29 cellular contexts compared by ENCODE assay signal in the genomic region with DNA sequence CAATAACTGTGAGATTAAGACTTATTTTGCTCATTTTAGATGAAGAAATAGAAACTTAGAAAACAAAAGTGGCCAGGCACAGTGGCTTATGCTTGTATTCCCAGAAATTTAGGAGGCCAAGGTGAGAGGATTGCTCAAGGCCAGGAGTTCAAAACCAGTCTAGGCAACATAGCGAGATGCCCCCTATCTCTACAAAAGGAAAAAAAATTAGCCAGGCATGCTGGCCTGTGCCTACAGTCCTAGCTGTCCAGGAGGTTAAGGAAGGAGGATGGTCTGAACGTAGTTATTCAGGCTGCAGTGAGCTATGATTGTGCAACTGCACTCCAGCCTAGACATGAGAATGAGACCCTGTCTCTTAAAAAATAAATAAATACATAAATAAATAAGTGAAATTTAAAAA. TPM values are rescaled to one million over a fixed set of nuclear protein-coding genes. Genes with fewer than 3 reads are reported as not detected.
"Had no signal": no experiment of that assay in that cellular context is flagged by ENCODE, and none has a peak within 500 bp of the region (broad histone marks: within the 10 kb centered on the region; RNA-seq: fewer than 3 reads in every experiment).

No MANE protein-coding gene starts in this region.

- H3K9ac ChIP-seq: neural progenitor cell had no signal

- H3K27ac ChIP-seq: left ventricle myocardium inferior, neural progenitor cell, neutrophil, right atrium auricular region, skin epidermis, stomach, testis, thyroid gland, transverse colon, upper lobe of right lung had no signal

- DNase-seq: islet precursor cell; left ventricle myocardium inferior; naive B cell; natural killer cell; nephron progenitor cell; occipital lobe; stimulated activated CD4-positive, alpha-beta T cell treated with anti-CD3 and anti-CD28 coated beads, Interleukin-12 subunit alpha, Interleukin-12 subunit beta, amount 100 ng/mL, for 4 hours; stimulated activated CD4-positive, alpha-beta T cell treated with anti-CD3 and anti-CD28 coated beads, Interleukin-15, amount 100 ng/mL, for 24 hours; stimulated activated CD4-positive, alpha-beta T cell treated with anti-CD3 and anti-CD28 coated beads, Interleukin-2, amount 100 ng/mL, for 24 hours; stimulated activated CD4-positive, alpha-beta T cell treated with anti-CD3 and anti-CD28 coated beads, Interleukin-4, amount 100 ng/mL, for 1 hour; stimulated activated naive B cell treated with anti-CD40 and anti-IgM and Interleukin-4, amounts not matched to agents 10 μg/mL and 1 μg/mL and 100 μg/mL, for 72 hours; stimulated activated naive CD8-positive, alpha-beta T cell treated with anti-CD3 and anti-CD28 coated beads, Interleukin-15, Interleukin-2, amounts not matched to agents 100 U/mL and 50 U/mL, for 24 hours; stomach; testis; thyroid gland; transverse colon; upper lobe of right lung had no signal

- FAIRE-seq: urothelium cell line had no signal

- H3K27me3 ChIP-seq: neural progenitor cell, neutrophil, right atrium auricular region, stomach, testis, thyroid gland, transverse colon, upper lobe of right lung had no signal

- H3K4me2 ChIP-seq: neural progenitor cell had no signal

- H3K4me1 ChIP-seq: left ventricle myocardium inferior, neural progenitor cell, right atrium auricular region, stomach, testis, thyroid gland, transverse colon, upper lobe of right lung had no signal

- ATAC-seq: natural killer cell; sciatic nerve; stimulated activated naive B cell treated with anti-CD40 and anti-IgM and Interleukin-4, amounts not matched to agents 10 μg/mL and 1 μg/mL and 100 μg/mL, for 72 hours; stimulated activated naive CD8-positive, alpha-beta T cell treated with anti-CD3 and anti-CD28 coated beads, Interleukin-15, Interleukin-2, amounts not matched to agents 100 U/mL and 50 U/mL, for 24 hours; upper lobe of right lung had no signal

- H3K4me3 ChIP-seq: left ventricle myocardium inferior, lung, neural progenitor cell, right atrium auricular region, skin epidermis, stomach, testis, thyroid gland, transverse colon, upper lobe of right lung had no signal

- H3K36me3 ChIP-seq: left ventricle myocardium inferior, neural progenitor cell, neutrophil, right atrium auricular region, stomach, thyroid gland, transverse colon, upper lobe of right lung had no signal

- H2AFZ ChIP-seq: neural progenitor cell had no signal

- H3K9me3 ChIP-seq: neutrophil, right atrium auricular region, testis, thyroid gland, transverse colon, upper lobe of right lung had no signal

RNA-seq across cellular contexts. Expression of gene APELA, which starts 28.0 kb away (rescaled TPM):
- total RNA-seq: kidney epithelial cell, left ventricle myocardium inferior, lung, mononuclear cell, natural killer cell, occipital lobe, osteocyte, pulmonary artery endothelial cell, renal cortical epithelial cell, right atrium auricular region, sciatic nerve, testis, transverse colon, upper lobe of right lung had no signal
